Comparison of ENCODE assay signal across 15 cellular contexts in the genomic region with DNA sequence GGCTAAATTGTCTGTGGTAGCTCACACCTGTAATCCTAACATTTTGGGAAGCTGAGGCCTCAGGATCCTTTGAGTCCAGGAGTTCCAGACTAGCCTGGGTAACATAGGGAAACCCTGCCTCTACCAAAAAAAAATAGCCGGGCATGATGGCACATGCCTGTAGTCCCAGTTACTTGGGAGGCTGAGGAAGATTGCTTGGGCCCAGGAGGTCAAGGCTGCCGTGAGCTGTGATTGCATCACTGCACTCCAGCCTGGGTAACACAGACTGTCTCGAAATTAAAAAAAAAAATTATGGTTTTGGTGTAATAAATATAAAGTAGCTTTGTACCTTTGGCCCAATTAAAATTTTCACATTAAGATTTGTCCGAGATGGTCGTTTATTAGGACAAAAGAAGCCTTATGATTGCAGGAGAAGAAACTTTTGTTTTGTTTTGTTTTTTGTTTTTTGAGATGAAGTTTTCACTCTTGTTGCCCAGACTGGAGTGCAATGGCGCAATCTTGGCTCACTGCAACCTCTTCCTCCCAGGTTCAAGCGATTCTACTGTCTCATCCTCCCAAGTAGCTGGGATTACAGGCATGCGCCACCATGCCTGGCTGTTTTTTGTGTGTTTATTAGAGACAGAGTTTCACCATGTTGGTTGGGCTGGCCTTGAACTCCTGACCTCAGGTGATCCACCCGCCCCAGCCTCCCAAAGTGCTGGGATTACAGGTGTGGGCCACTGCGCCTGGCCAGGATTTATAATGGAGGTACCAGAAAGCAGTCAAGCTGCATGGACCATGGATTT.
"Had no signal": no experiment of that assay in that cellular context is flagged by ENCODE, and none has a peak within 500 bp of the region (broad histone marks: within the 10 kb centered on the region; RNA-seq: fewer than 3 reads in every experiment).

No MANE protein-coding gene starts in this region.

- H3K27ac ChIP-seq: ascending aorta, cardiac muscle cell, neutrophil, upper lobe of right lung had no signal

- H3K36me3 ChIP-seq: neutrophil had no signal

- H3K27me3 ChIP-seq: ascending aorta, cardiac muscle cell, upper lobe of right lung had no signal

- H3K4me3 Mint-ChIP-seq: activated naive CD8-positive, alpha-beta T cell treated with anti-CD3 and anti-CD28 coated beads for 36 hours; mesothelial cell of epicardium; stimulated activated memory B cell treated with anti-CD40 and anti-IgM and Interleukin-4, amounts not matched to agents 10 μg/mL and 1 μg/mL and 100 μg/mL, for 72 hours had no signal

- H3K27me3 Mint-ChIP-seq: activated naive CD8-positive, alpha-beta T cell treated with anti-CD3 and anti-CD28 coated beads for 36 hours; stimulated activated memory B cell treated with anti-CD40 and anti-IgM and Interleukin-4, amounts not matched to agents 10 μg/mL and 1 μg/mL and 100 μg/mL, for 72 hours had no signal

- H3K4me3 ChIP-seq: ascending aorta, cardiac muscle cell, upper lobe of right lung had no signal

- H3K9me3 Mint-ChIP-seq: mesothelial cell of epicardium; stimulated activated memory B cell treated with anti-CD40 and anti-IgM and Interleukin-4, amounts not matched to agents 10 μg/mL and 1 μg/mL and 100 μg/mL, for 72 hours had no signal

- ATAC-seq: right cardiac atrium; stimulated activated memory B cell treated with anti-CD40 and anti-IgM and Interleukin-4, amounts not matched to agents 10 μg/mL and 1 μg/mL and 100 μg/mL, for 72 hours; upper lobe of right lung had no signal

- H3K27ac Mint-ChIP-seq: activated naive CD8-positive, alpha-beta T cell treated with anti-CD3 and anti-CD28 coated beads for 36 hours; mesothelial cell of epicardium; stimulated activated memory B cell treated with anti-CD40 and anti-IgM and Interleukin-4, amounts not matched to agents 10 μg/mL and 1 μg/mL and 100 μg/mL, for 72 hours had no signal

- DNase-seq: activated CD4-positive, alpha-beta T cell treated with anti-CD3 and anti-CD28 coated beads, Interleukin-2, amount 50 U/mL, for 4 hours; activated gamma-delta T cell treated with Interleukin-2 at 50 U/mL for 16 hours; activated naive CD8-positive, alpha-beta T cell treated with anti-CD3 and anti-CD28 coated beads for 36 hours; activated T-cell treated with anti-CD3 and anti-CD28 coated beads, Interleukin-2, amount 50 U/mL, for 1 hour; effector CD4-positive, alpha-beta T cell; hippocampal formation; right cardiac atrium; stimulated activated CD4-positive, alpha-beta T cell treated with anti-CD3 and anti-CD28 coated beads, Interleukin-1b, Interleukin-23, amount 100 ng/mL, for 48 hours; T-helper 2 cell; upper lobe of right lung had no signal

- H3K9me3 ChIP-seq: ascending aorta, neutrophil, upper lobe of right lung had no signal
